In genomic region chr2:81087646-81088045, GRCh38 we compare ENCODE assay signal across 21 cellular contexts.
DNase-seq lines count a peak whose midpoint lies in the region; ATAC-seq and TF ChIP-seq lines count a peak whose summit lies in the region.
"Had no signal": no experiment of that assay in that cellular context is flagged by ENCODE, and none has a peak within 500 bp of the region (broad histone marks: within the 10 kb centered on the region; RNA-seq: fewer than 3 reads in every experiment).

No MANE protein-coding gene starts in this region.

- no peak overlapping the region for H2BK12ac ChIP-seq in H9 (ENCODE audit: insufficient read length, low read depth, low read length)

- no peak overlapping the region for H3K27ac ChIP-seq in H9 (ENCODE audit: insufficient read length, low read depth, low read length)

- no CpG with 5 or more reads among the region's 3 CpGs for WGBS in H9 (ENCODE audit: extremely low coverage, insufficient read length, low lambda C conversion rate)

- H3K36me3 Mint-ChIP-seq in activated naive CD4-positive, alpha-beta T cell treated with anti-CD3 and anti-CD28 coated beads, Interleukin-2, amount 10 ng/mL, durations not matched to agents 7 days and 5 days, result no peaks in the 10 kb centered on the region
- H3K36me3 Mint-ChIP-seq in H9 (ENCODE audit: insufficient read depth in 1 of 3, low read depth in 3 of 3), result no peaks in the 10 kb centered on the region

- H3K9me3 Mint-ChIP-seq in activated naive CD4-positive, alpha-beta T cell treated with anti-CD3 and anti-CD28 coated beads, Interleukin-2, amount 10 ng/mL, durations not matched to agents 7 days and 5 days, result peaks cover 5% of the 10 kb centered on the region
- H3K9me3 Mint-ChIP-seq in H9, result no peaks in the 10 kb centered on the region

- no peak overlapping the region for H2BK5ac ChIP-seq in H9 (ENCODE audit: insufficient read length, low read length)

- no peaks in the 10 kb centered on the region for H3K4me1 Mint-ChIP-seq in activated naive CD4-positive, alpha-beta T cell treated with anti-CD3 and anti-CD28 coated beads, Interleukin-2, amount 10 ng/mL, durations not matched to agents 7 days and 5 days
- H3K4me1 Mint-ChIP-seq in H9, result peaks cover 0 to 3% of the 10 kb centered on the region in 2 experiments; a peak in 1 of 4 replicates
- H3K4me1 Mint-ChIP-seq: IgD-negative memory B cell had no signal

- H3K27ac Mint-ChIP-seq in activated naive CD4-positive, alpha-beta T cell treated with anti-CD3 and anti-CD28 coated beads, Interleukin-2, amount 10 ng/mL, durations not matched to agents 7 days and 5 days, result no peak overlapping the region
- no peak overlapping the region for H3K27ac Mint-ChIP-seq in H9
- H3K27ac Mint-ChIP-seq: IgD-negative memory B cell had no signal

- no peak overlapping the region for H2BK20ac ChIP-seq in H9 (ENCODE audit: low read depth, low read length, poor library complexity, severe bottlenecking)

- H2BK15ac ChIP-seq in H9 (ENCODE audit: low read depth, low read length), result no peak overlapping the region

- no peaks in the 10 kb centered on the region for H3K79me1 ChIP-seq in H9 (ENCODE audit: insufficient read depth, low read depth, low read length, poor library complexity, severe bottlenecking)

- no peaks in the 10 kb centered on the region for H3K27me3 ChIP-seq in H9 (ENCODE audit: insufficient read depth, low read length)
- H3K27me3 ChIP-seq: MG63 had no signal

- H3K4me1 ChIP-seq in H9 (ENCODE audit: insufficient read depth, low read length), result no peaks in the 10 kb centered on the region

- no peak for ATAC-seq in GM19035 (IDR thresholded peaks at IDR 0.05; ENCODE audit: unreplicated experiment)

- no peak for TF ChIP-seq CTCF in H9 (conservative IDR thresholded peaks at IDR 0.05)

- H3K4ac ChIP-seq in H9 (ENCODE audit: low read depth, low read length), result no peak overlapping the region

- H3K4me2 ChIP-seq in H9 (ENCODE audit: insufficient read depth, insufficient read length, low read length), result no peak overlapping the region
- H3K4me2 ChIP-seq: SK-N-SH had no signal

- no peaks in the 10 kb centered on the region for H4K20me1 ChIP-seq in H9 (ENCODE audit: control insufficient read depth, insufficient read depth, insufficient read length)

- peak; percentile 53 for DNase-seq in D341Med (ENCODE audit: low spot score)
- DNase-seq in DMS53 treated with DMSO at 0.1 percent for 48 hours (lab: John Stamatoyannopoulos, UW; ENCODE audit: unreplicated experiment), result peak; percentile 55
- DNase-seq in NCI-H82 (lab: John Stamatoyannopoulos, UW), result peak; percentile 95
- peak; percentile 1 for DNase-seq in occipital lobe (lab: John Stamatoyannopoulos, UW)
- no peak for DNase-seq in activated naive CD4-positive, alpha-beta T cell treated with anti-CD3 and anti-CD28 coated beads, Interleukin-2, amount 10 ng/mL, durations not matched to agents 7 days and 5 days
- DNase-seq in H9, result no peak
- DNase-seq: ACHN, H7, Karpas-422, MG63, NCI-H1417, NCI-H187, NCI-H345, NCI-H526 treated with DMSO at 0.1 percent for 48 hours, OCI-M1, Right ventricle myocardium superior, SK-N-SH, T-helper 1 cell, T-helper 9 cell had no signal

- no peak overlapping the region for H3K23ac ChIP-seq in H9 (ENCODE audit: insufficient read length, low read depth, low read length)

- no peak overlapping the region for H3K4me3 Mint-ChIP-seq in activated naive CD4-positive, alpha-beta T cell treated with anti-CD3 and anti-CD28 coated beads, Interleukin-2, amount 10 ng/mL, durations not matched to agents 7 days and 5 days
- no peak overlapping the region for H3K4me3 Mint-ChIP-seq in H9
- H3K4me3 Mint-ChIP-seq: IgD-negative memory B cell had no signal

- H3K9ac ChIP-seq in H9 (ENCODE audit: extremely low read depth, insufficient read length, low read length), result no peak overlapping the region
- H3K9ac ChIP-seq: SK-N-SH had no signal

- CTCF ChIA-PET in activated naive CD4-positive, alpha-beta T cell treated with anti-CD3 and anti-CD28 coated beads, Interleukin-2, amount 10 ng/mL, durations not matched to agents 7 days and 5 days (lab: Charles Lee), result no interaction called here

- H3K27me3 Mint-ChIP-seq in activated naive CD4-positive, alpha-beta T cell treated with anti-CD3 and anti-CD28 coated beads, Interleukin-2, amount 10 ng/mL, durations not matched to agents 7 days and 5 days, result no peaks in the 10 kb centered on the region
- no peaks in the 10 kb centered on the region for H3K27me3 Mint-ChIP-seq in H9 (ENCODE audit: low read depth)
- H3K27me3 Mint-ChIP-seq: IgD-negative memory B cell had no signal

- no peaks in the 10 kb centered on the region for H3K23me2 ChIP-seq in H9 (ENCODE audit: insufficient read length, low read depth, low read length, poor library complexity, severe bottlenecking)

- H3K56ac ChIP-seq in H9 (ENCODE audit: insufficient read length, low read depth, low read length), result no peak overlapping the region

- no peak overlapping the region for H3K14ac ChIP-seq in H9 (ENCODE audit: insufficient read depth, low read length)

- H2AK5ac ChIP-seq in H9 (ENCODE audit: insufficient read length, low read length), result no peak overlapping the region

- no peak overlapping the region for H4K8ac ChIP-seq in H9 (replicated peaks; ENCODE audit: insufficient read length, low read depth, low read length)

- H2BK120ac ChIP-seq in H9 (ENCODE audit: low read depth, low read length, poor library complexity, severe bottlenecking), result no peak overlapping the region

- H2AFZ ChIP-seq in H9 (ENCODE audit: low read length), result no peak overlapping the region

- H3K9me3 ChIP-seq in H9 (ENCODE audit: control insufficient read depth, low read depth, low read length), result no peaks in the 10 kb centered on the region
- H3K9me3 ChIP-seq: MG63, SK-N-SH had no signal

- no peaks in the 10 kb centered on the region for H3K79me2 ChIP-seq in H9 (ENCODE audit: insufficient read depth, low read length)

- H4K91ac ChIP-seq in H9 (ENCODE audit: insufficient read length, low read depth, low read length), result no peak overlapping the region

- H3K18ac ChIP-seq in H9 (ENCODE audit: insufficient read length, low read depth, low read length), result no peak overlapping the region

- no peak overlapping the region for H3T11ph ChIP-seq in H9 (ENCODE audit: low read length)

- no peak overlapping the region for H4K5ac ChIP-seq in H9 (ENCODE audit: insufficient read length, low read depth, low read length)

Comparison
In these comparisons a context has a peak if more than half of its experiments do, and no peak if none do; other contexts are left out.
1. DNase-seq: peak in D341Med (single experiment), DMS53 treated with DMSO at 0.1 percent for 48 hours (single experiment), NCI-H82 (single experiment) and occipital lobe (single experiment); none in activated naive CD4-positive, alpha-beta T cell treated with anti-CD3 and anti-CD28 coated beads, Interleukin-2, amount 10 ng/mL, durations not matched to agents 7 days and 5 days (single experiment) and H9 (single experiment).